8 cellular contexts compared by ENCODE assay signal in genomic region chr4:139655116-139655515, GRCh38. TPM values are rescaled to one million over a fixed set of nuclear protein-coding genes. Genes with fewer than 3 reads are reported as not detected.
DNase-seq lines count a peak whose midpoint lies in the region; ATAC-seq and TF ChIP-seq lines count a peak whose summit lies in the region.

No MANE protein-coding gene starts in this region.

- H3K36me3 Mint-ChIP-seq in CD8-positive, alpha-beta memory T cell, result no peaks in the 10 kb centered on the region

- H3K4me3 ChIP-seq in BE2C (ENCODE audit: low read depth, low read length) (no peak overlapping the region), adipocyte (ENCODE audit: low read length) (no peak overlapping the region)
- H3K4me3 ChIP-seq in CD8-positive, alpha-beta memory T cell (ENCODE audit: low read length), result no peak overlapping the region

- H3K36me3 ChIP-seq in BE2C (no peaks in the 10 kb centered on the region), adipocyte (ENCODE audit: control insufficient read depth, insufficient read depth, low read length, severe bottlenecking) (no peaks in the 10 kb centered on the region)
- H3K36me3 ChIP-seq in CD8-positive, alpha-beta memory T cell (ENCODE audit: insufficient read depth, low read length), result no peaks in the 10 kb centered on the region

- H3K4me1 Mint-ChIP-seq in CD8-positive, alpha-beta memory T cell, result peaks cover 21 to 26% (median 23%) of the 10 kb centered on the region in 3 donors

- H3K27ac Mint-ChIP-seq in CD8-positive, alpha-beta memory T cell, result no peak overlapping the region

- H3K4me3 Mint-ChIP-seq in CD8-positive, alpha-beta memory T cell, result no peak overlapping the region

- H3K27me3 Mint-ChIP-seq in CD8-positive, alpha-beta memory T cell, result peaks cover 1 to 9% of the 10 kb centered on the region in 2 donors

- TF ChIP-seq CTCF in BE2C (IDR thresholded peaks at IDR 0.05; ENCODE audit: low read depth, low read length), result peak; percentile 59
- peak; percentile 46 for TF ChIP-seq CTCF in GM13977 (IDR thresholded peaks at IDR 0.05; ENCODE audit: extremely low read depth, insufficient read depth, missing control alignments)

- peak; percentile 48 for ATAC-seq in left colon

- in situ Hi-C loops in GM13977 (cut with MboI; ENCODE audit: low pct_unique_long_range_greater_than_20kb, low sequenced_read_pairs, unreplicated experiment), result no loop called here

- H3K27ac ChIP-seq in CD8-positive, alpha-beta memory T cell (ENCODE audit: low read depth, low read length), result no peak overlapping the region

- H3K9me3 ChIP-seq in BE2C (no peaks in the 10 kb centered on the region), adipocyte (ENCODE audit: control insufficient read depth, low read length) (no peaks in the 10 kb centered on the region)
- H3K9me3 ChIP-seq in CD8-positive, alpha-beta memory T cell (ENCODE audit: low read length), result no peaks in the 10 kb centered on the region

- POLR2A ChIA-PET in CD8-positive, alpha-beta memory T cell (lab: Charles Lee), result no interaction called here

- H3K27me3 ChIP-seq in BE2C (no peaks in the 10 kb centered on the region), adipocyte (replicated peaks; ENCODE audit: control insufficient read depth, insufficient read depth, low read length) (no peaks in the 10 kb centered on the region)
- H3K27me3 ChIP-seq in CD8-positive, alpha-beta memory T cell (ENCODE audit: insufficient read depth, low read length, poor library complexity, severe bottlenecking), result no peaks in the 10 kb centered on the region

- intact Hi-C loops in left colon (cut with DNase I, micrococcal nuclease), result loop anchor here in 1 of 2 donors (10.0 kb wide), 1 partner anchor 50 kb away; no protein-coding TSS in a partner anchor

- H3K9me3 Mint-ChIP-seq in CD8-positive, alpha-beta memory T cell, result no peaks in the 10 kb centered on the region

- CTCF ChIA-PET in CD8-positive, alpha-beta memory T cell (lab: Charles Lee), result interaction anchor here (1.0 to 3.1 kb wide), 2 partner anchors 11 to 624 kb away, joined by 3 to 12 read pairs; partner anchors contain the start of gene MGST2

- DNase-seq in BE2C (peak; percentile 47), GM13977 (ENCODE audit: low spot score) (no peak), NCI-H146 treated with DMSO at 0.1 percent for 48 hours (lab: John Stamatoyannopoulos, UW; ENCODE audit: unreplicated experiment) (peak; percentile 17), adipocyte (ENCODE audit: low read depth) (peak; percentile 63), left colon (no peak), middle frontal gyrus (ENCODE audit: extremely low spot score, low spot score) (no peak), AG08396 (ENCODE audit: low spot score) (no peak)
- no peak for DNase-seq in CD8-positive, alpha-beta memory T cell

- H3K4me1 ChIP-seq in BE2C (peaks cover 8% of the 10 kb centered on the region; the same call in 1 of the 2 replicates), adipocyte (ENCODE audit: control insufficient read depth, insufficient read depth, low read length) (peaks cover 17% of the 10 kb centered on the region)
- H3K4me1 ChIP-seq in CD8-positive, alpha-beta memory T cell (ENCODE audit: insufficient read depth, low read length), result peaks cover 16% of the 10 kb centered on the region

- H3K9ac ChIP-seq in adipocyte (ENCODE audit: low read length), result no peak overlapping the region

RNA-seq across cellular contexts. Expression of gene MGST2, which starts 10.5 kb away (rescaled TPM):
- polyA plus RNA-seq in BE2C (2012; ENCODE audit: insufficient read depth, insufficient read length, low read depth), result 10.0 TPM
- total RNA-seq in left colon, result 100 to 1,000 TPM in 1 of 2 donors, 10 to 100 TPM in 1; 99.1 to 129 TPM
- total RNA-seq in CD8-positive, alpha-beta memory T cell, result 1 to 10 TPM; 2.6 to 4.6 TPM
- 10.9 TPM for polyA plus RNA-seq in CD8-positive, alpha-beta memory T cell

Comparison
In these comparisons a context has a peak if more than half of its experiments do, and no peak if none do; other contexts are left out.
1. DNase-seq: peak in BE2C (single experiment), NCI-H146 treated with DMSO at 0.1 percent for 48 hours (single experiment) and adipocyte (single experiment); none in GM13977 (single experiment), left colon (0 of 2), middle frontal gyrus (single experiment), AG08396 (single experiment) and CD8-positive, alpha-beta memory T cell (0 of 5).
2. RNA of gene MGST2, which starts 10.5 kb away (total RNA-seq): 99.1 to 129 TPM in left colon; 2.6 to 4.6 TPM in CD8-positive, alpha-beta memory T cell; every median in the first group is over 10 times any median in the second.